In the genomic region with DNA sequence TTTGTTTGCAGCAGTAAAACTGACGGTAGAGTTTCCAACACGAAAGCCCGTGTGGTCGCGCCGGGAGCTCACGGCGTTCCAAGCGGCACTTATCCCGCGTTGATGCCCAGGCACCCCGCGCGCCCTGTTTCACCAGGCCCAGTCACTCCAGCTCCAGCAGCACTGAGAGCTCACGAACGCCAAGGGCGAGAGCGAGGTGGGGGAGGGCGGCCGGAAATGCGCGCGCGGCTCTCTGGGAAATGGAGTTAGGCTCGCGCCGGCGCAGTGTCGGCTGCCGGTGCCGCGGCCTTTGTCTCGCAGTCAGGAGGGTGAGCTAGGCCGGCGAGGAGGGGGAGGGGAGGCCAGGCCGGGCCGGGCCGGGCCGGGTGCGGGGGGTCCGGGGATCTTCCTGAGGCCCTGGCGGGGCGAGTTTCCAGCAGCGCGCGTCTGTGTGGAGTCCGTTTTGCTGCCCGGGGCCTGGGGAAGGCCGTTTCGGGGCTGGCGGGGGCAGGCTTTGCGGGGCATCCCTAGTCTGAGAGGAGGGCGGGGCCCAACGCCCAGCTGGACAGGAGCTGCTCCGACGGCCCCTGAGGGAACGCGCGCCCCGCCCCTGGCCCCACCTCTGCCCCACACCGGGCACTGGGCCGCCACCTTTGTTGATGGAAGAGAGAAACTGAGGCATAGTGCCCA, we compare ENCODE assay signal across 8 cellular contexts. TPM values are rescaled to one million over a fixed set of nuclear protein-coding genes. Genes with fewer than 3 reads are reported as not detected.
DNase-seq lines count a peak whose midpoint lies in the region; ATAC-seq and TF ChIP-seq lines count a peak whose summit lies in the region.

A gene (plus strand): TSS at position 280 of the 669 bp plus-strand sequence. CDS start 721 bp downstream, outside the sequence.

- peaks cover 27 to 32% of the 10 kb centered on the region in 2 donors for H3K9me3 Mint-ChIP-seq in activated naive CD4-positive, alpha-beta T cell treated with anti-CD3 and anti-CD28 coated beads, Interleukin-2, amount 50 U/mL, for 72 hours
- H3K9me3 Mint-ChIP-seq in glutamatergic neuron (ENCODE audit: unreplicated experiment): peaks cover 40% of the 10 kb centered on the region

- peaks cover 5% of the 10 kb centered on the region for H3K4me1 Mint-ChIP-seq in glutamatergic neuron (ENCODE audit: low read depth, unreplicated experiment)

- peaks cover 17% of the 10 kb centered on the region for H3K27me3 Mint-ChIP-seq in glutamatergic neuron (ENCODE audit: unreplicated experiment)

- DNase-seq in COLO829 (ENCODE audit: low spot score): peak; percentile 17
- peak; percentile 97 for DNase-seq in NCI-H748 (lab: John Stamatoyannopoulos, UW; ENCODE audit: unreplicated experiment)
- peak; percentile 50 to 74 for DNase-seq in activated naive CD4-positive, alpha-beta T cell treated with anti-CD3 and anti-CD28 coated beads, Interleukin-2, amount 50 U/mL, for 72 hours (ENCODE audit: low spot score in 2 of 2)
- peak; percentile 94 for DNase-seq in glutamatergic neuron
- peak; percentile 8 for DNase-seq in stimulated activated naive CD4-positive, alpha-beta T cell treated with Interleukin-2 at 50 U/mL for 16 hours (lab: John Stamatoyannopoulos, UW)
- DNase-seq in NOMO-1 treated with DMSO at 0.1 percent for 48 hours (lab: John Stamatoyannopoulos, UW; ENCODE audit: unreplicated experiment): no peak
- DNase-seq in GM19238 (ENCODE audit: insufficient read length, low spot score): no peak

- H3K4me3 Mint-ChIP-seq in glutamatergic neuron (ENCODE audit: unreplicated experiment): peak within 1 kb of the TSS; percentile 87

- peak within 1 kb of the TSS in 1 of 2 donors; percentile 65 for H3K27ac Mint-ChIP-seq in activated naive CD4-positive, alpha-beta T cell treated with anti-CD3 and anti-CD28 coated beads, Interleukin-2, amount 50 U/mL, for 72 hours
- H3K27ac Mint-ChIP-seq in glutamatergic neuron (ENCODE audit: unreplicated experiment): peak within 1 kb of the TSS; percentile 97

- peaks cover 0 to 10% of the 10 kb centered on the region in 2 experiments for H3K4me1 ChIP-seq in neutrophil (ENCODE audit: control insufficient read depth in 1 of 2, insufficient read depth in 1 of 2, low read depth in 1 of 2, low read length in 1 of 2)

- peaks cover 59 to 64% of the 10 kb centered on the region in 2 donors for H3K36me3 Mint-ChIP-seq in activated naive CD4-positive, alpha-beta T cell treated with anti-CD3 and anti-CD28 coated beads, Interleukin-2, amount 50 U/mL, for 72 hours
- H3K36me3 Mint-ChIP-seq in glutamatergic neuron (ENCODE audit: unreplicated experiment): peaks cover 53% of the 10 kb centered on the region

- H3K36me3 ChIP-seq in neutrophil: no peaks in the 10 kb centered on the region

- TF ChIP-seq CTCF in glutamatergic neuron (IDR thresholded peaks at IDR 0.05; ENCODE audit: partially characterized antibody, unreplicated experiment) (no peak), neutrophil (IDR thresholded peaks at IDR 0.05) (no peak)

- H3K9me3 ChIP-seq in neutrophil: peaks cover 26% of the 10 kb centered on the region

- ATAC-seq in activated naive CD4-positive, alpha-beta T cell treated with anti-CD3 and anti-CD28 coated beads, Interleukin-2, amount 50 U/mL, for 72 hours: peak; percentile 88 to 92

- H3K27ac ChIP-seq in neutrophil: no peak within 1 kb of the TSS

- H3K27me3 ChIP-seq in neutrophil: peaks cover 21% of the 10 kb centered on the region

- H3K4me3 ChIP-seq in neutrophil (ENCODE audit: low read depth in 1 of 2, low read length in 1 of 2): peak within 1 kb of the TSS; percentile 44 to 55

RNA-seq across cellular contexts. Expression of the gene that starts here (rescaled TPM):
- under 1 TPM; 0.58 to 0.82 TPM for total RNA-seq in activated naive CD4-positive, alpha-beta T cell treated with anti-CD3 and anti-CD28 coated beads, Interleukin-2, amount 50 U/mL, for 72 hours
- 16.6 TPM for total RNA-seq in glutamatergic neuron (ENCODE audit: unreplicated experiment)

Comparison
In these comparisons a context has a peak if more than half of its experiments do, and no peak if none do; other contexts are left out.
1. Peak in DNase-seq and ATAC-seq in activated naive CD4-positive, alpha-beta T cell treated with anti-CD3 and anti-CD28 coated beads, Interleukin-2, amount 50 U/mL, for 72 hours; RNA of the gene not detected or under 1 TPM.
2. DNase-seq: peak in COLO829 (single experiment), NCI-H748 (single experiment), glutamatergic neuron (single experiment) and stimulated activated naive CD4-positive, alpha-beta T cell treated with Interleukin-2 at 50 U/mL for 16 hours (single experiment); none in NOMO-1 treated with DMSO at 0.1 percent for 48 hours (single experiment) and GM19238 (single experiment).